In genomic region chr2:185667452-185667851, GRCh38 we compare ENCODE assay signal across 9 cellular contexts.
"Had no signal": no experiment of that assay in that cellular context is flagged by ENCODE, and none has a peak within 500 bp of the region (broad histone marks: within the 10 kb centered on the region; RNA-seq: fewer than 3 reads in every experiment).

No MANE protein-coding gene starts in this region.

- FAIRE-seq: H1, H54, HTR-8/SVneo had no signal

- H3K4me1 Mint-ChIP-seq: H9, IgD-negative memory B cell had no signal

- H2AFZ ChIP-seq: GM23338 had no signal

- DNase-seq: H9, HCEC 1CT, HFFc6, KG1 had no signal

- H3K4me3 Mint-ChIP-seq: GM23338, H9, HFFc6, IgD-negative memory B cell had no signal

- ATAC-seq: GM23338 had no signal

- H3K27ac Mint-ChIP-seq: H9, HFFc6, IgD-negative memory B cell had no signal

- H3K27me3 Mint-ChIP-seq: IgD-negative memory B cell had no signal

- H3K4me2 ChIP-seq: GM23338 had no signal

- H3K36me3 Mint-ChIP-seq: IgD-negative memory B cell had no signal

- H3K9me3 Mint-ChIP-seq: GM23338, H9 had no signal

- H3K4me3 ChIP-seq: GM23338 had no signal
